8 cellular contexts compared by ENCODE assay signal in genomic region chr3:196287066-196287404, GRCh38. TPM values are rescaled to one million over a fixed set of nuclear protein-coding genes. Genes with fewer than 3 reads are reported as not detected.
DNase-seq lines count a peak whose midpoint lies in the region; ATAC-seq and TF ChIP-seq lines count a peak whose summit lies in the region.

No MANE protein-coding gene starts in this region.

- H3K27me3 Mint-ChIP-seq in CD14-positive monocyte (ENCODE audit: low read depth in 3 of 3) = peaks cover 0 to 2% (median 2%) of the 10 kb centered on the region in 3 donors

- peaks cover 3 to 5% of the 10 kb centered on the region in 2 donors for H3K36me3 Mint-ChIP-seq in CD14-positive monocyte

- H3K9ac ChIP-seq in iPS-18a (ENCODE audit: low read length) = peak overlapping the region; percentile 93

- H3K27me3 ChIP-seq in iPS-18a (ENCODE audit: control insufficient read depth, insufficient read depth, low read length) (no peaks in the 10 kb centered on the region), spleen (replicated peaks in 1 of 7) (no peaks in the 10 kb centered on the region)

- peak overlapping the region; percentile 99 to 100 (median 100) for H3K27ac Mint-ChIP-seq in CD14-positive monocyte

- no peak for TF ChIP-seq POLR2A in spleen (IDR thresholded peaks at IDR 0.05)

- peaks cover 34% of the 10 kb centered on the region for H3K4me1 Mint-ChIP-seq in CD14-positive monocyte

- peak overlapping the region; percentile 61 for H3K27ac ChIP-seq in iPS-18a (ENCODE audit: low read length)
- peak overlapping the region; percentile 84 to 98 (median 94) for H3K27ac ChIP-seq in spleen

- H3K36me3 ChIP-seq in iPS-18a (ENCODE audit: control insufficient read depth, low read depth, low read length) (no peaks in the 10 kb centered on the region), spleen (peaks cover 0 to 7% (median 0%) of the 10 kb centered on the region in 6 donors)

- no peaks in the 10 kb centered on the region for H3K9me3 ChIP-seq in iPS-18a (ENCODE audit: control insufficient read depth, low read depth, low read length)
- no peaks in the 10 kb centered on the region for H3K9me3 ChIP-seq in spleen

- DNase-seq in CD14-positive monocyte (ENCODE audit: low spot score) (no peak), NCI-H69 (lab: John Stamatoyannopoulos, UW) (peak; percentile 51), astrocyte of the cerebellum (ENCODE audit: low read depth) (no peak), spleen (no peak), hippocampal formation (lab: John Stamatoyannopoulos, UW) (no peak)

- WGBS in spleen, 5 donors = 0 to 2% (median 1%) methylated on average over 15 to 18 of the region's 18 CpGs

- ATAC-seq in GM21576 (IDR thresholded peaks at IDR 0.05; ENCODE audit: unreplicated experiment) (peak; percentile 25), HG03196 (IDR thresholded peaks at IDR 0.05; ENCODE audit: unreplicated experiment) (no peak)

- H3K4me3 ChIP-seq in astrocyte of the cerebellum (ENCODE audit: low read depth, low read length) = peak overlapping the region; percentile 76
- peak overlapping the region; percentile 92 for H3K4me3 ChIP-seq in iPS-18a (ENCODE audit: low read length)
- peak overlapping the region; percentile 72 to 97 (median 78) for H3K4me3 ChIP-seq in spleen

- TF ChIP-seq CTCF in CD14-positive monocyte (IDR thresholded peaks at IDR 0.05) = no peak
- no peak for TF ChIP-seq CTCF in astrocyte of the cerebellum (IDR thresholded peaks at IDR 0.05; ENCODE audit: low read depth, low read length, missing control alignments)
- no peak for TF ChIP-seq CTCF in spleen (IDR thresholded peaks at IDR 0.05 in 8 of 11, conservative IDR thresholded peaks at IDR 0.05 in 3 of 11)

- H3K4me1 ChIP-seq in iPS-18a (ENCODE audit: control insufficient read depth, low read depth, low read length) = peaks cover 7% of the 10 kb centered on the region
- peaks cover 18 to 66% (median 49%) of the 10 kb centered on the region in 6 donors for H3K4me1 ChIP-seq in spleen

- in situ Hi-C loops in astrocyte of the cerebellum (cut with HindIII; ENCODE audit: low sequenced_read_pairs) = no loop called here

- H3K4me3 Mint-ChIP-seq in CD14-positive monocyte = peak overlapping the region; percentile 100

- intact Hi-C loops in CD14-positive monocyte (cut with micrococcal nuclease) (no loop called here), spleen (cut with DNase I; ENCODE audit: low total_unique reads) (no loop called here)

- H3K9me3 Mint-ChIP-seq in CD14-positive monocyte = no peaks in the 10 kb centered on the region

RNA-seq across cellular contexts. Expression of gene PCYT1A, which starts 0.5 kb away (rescaled TPM):
- 10 to 100 TPM; 24.3 to 31.6 TPM for polyA plus RNA-seq in CD14-positive monocyte
- 100 to 1,000 TPM in 3 of 7 donors, 10 to 100 TPM in 4; 63.2 to 128 (median 94.9) TPM for total RNA-seq in spleen
- polyA plus RNA-seq in spleen = 10 to 100 TPM; 10.6 to 27.1 (median 24.9) TPM

RNA-seq across cellular contexts. Expression of gene DYNLT2B, which starts 31.0 kb away (rescaled TPM):
- polyA plus RNA-seq in CD14-positive monocyte (1 to 10 TPM; 2.5 to 3.0 TPM), spleen (10 to 100 TPM; 15.1 to 21.3 (median 17.2) TPM)
- total RNA-seq in spleen = 10 to 100 TPM in 1 of 7 donors, 1 to 10 TPM in 6; 1.7 to 10.4 (median 4.8) TPM

RNA-seq across cellular contexts. Expression of gene TM4SF19, which starts 51.2 kb away (rescaled TPM):
- polyA plus RNA-seq in CD14-positive monocyte = under 1 TPM in 1 of 2 donors, not detected in 1; 0.77 TPM
- total RNA-seq in spleen = under 1 TPM in 1 of 7 donors, not detected in 6; 0.46 TPM
- polyA plus RNA-seq in spleen = 1 to 10 TPM in 1 of 3 donors, not detected in 2; 6.5 TPM

Comparison
In these comparisons a context has a peak if more than half of its experiments do, and no peak if none do; other contexts are left out.
1. RNA of gene DYNLT2B, which starts 31.0 kb away (polyA plus RNA-seq): 15.1 to 21.3 TPM in spleen; 2.5 to 3.0 TPM in CD14-positive monocyte; every median in the first group is over 4 times any median in the second.
2. Peak in every context shown above with its lines, with median percentiles within 50 percentile points of each other: H3K4me3 ChIP-seq.